ENCODE assay signal across 22 cellular contexts in the genomic region with DNA sequence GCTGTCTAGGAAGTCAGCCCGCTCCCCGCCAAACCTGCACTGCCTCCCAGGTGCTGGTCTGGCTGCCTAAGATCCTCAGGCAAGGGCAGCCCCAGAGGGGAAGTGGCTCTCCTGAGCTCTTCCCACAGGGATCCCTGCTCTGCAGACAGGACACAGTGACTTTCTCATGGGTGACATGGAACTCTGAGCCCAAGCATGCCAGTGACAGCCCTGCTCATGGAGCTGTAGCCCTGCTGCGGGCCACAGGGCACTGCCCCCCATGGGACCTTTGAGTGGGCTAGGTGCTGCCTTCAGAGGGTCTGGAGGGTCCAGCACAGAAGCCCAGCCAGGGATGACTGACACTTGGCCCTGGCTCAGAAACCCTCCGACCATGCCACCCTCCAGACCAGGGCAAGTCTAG.
"Had no signal": no experiment of that assay in that cellular context is flagged by ENCODE, and none has a peak within 500 bp of the region (broad histone marks: within the 10 kb centered on the region; RNA-seq: fewer than 3 reads in every experiment).

No MANE protein-coding gene starts in this region.

- H3K4me1 ChIP-seq: ascending aorta, breast epithelium had no signal

- H3K4me1 Mint-ChIP-seq: activated CD4-positive, alpha-beta T cell treated with anti-CD3 and anti-CD28 coated beads for 36 hours; activated CD4-positive, alpha-beta T cell treated with anti-CD3 and anti-CD28 coated beads, Interleukin-2, amount 10 ng/mL, durations not matched to agents 24 days and 14 days; activated naive CD4-positive, alpha-beta T cell treated with anti-CD3 and anti-CD28 coated beads, Interleukin-2, amount 10 ng/mL, durations not matched to agents 7 days and 5 days; activated naive CD8-positive, alpha-beta T cell treated with anti-CD3 and anti-CD28 coated beads, Interleukin-2, amount 10 ng/mL, durations not matched to agents 7 days and 5 days; activated T-helper 17 cell treated with anti-CD3 and anti-CD28 coated beads, Interleukin-2, amount 50 U/mL, for 72 hours; brain; central memory CD8-positive, alpha-beta T cell; endodermal cell had no signal

- DNase-seq: activated CD4-positive, alpha-beta memory T cell treated with anti-CD3 and anti-CD28 coated beads for 36 hours; activated CD4-positive, alpha-beta T cell treated with anti-CD3 and anti-CD28 coated beads for 36 hours; activated CD4-positive, alpha-beta T cell treated with anti-CD3 and anti-CD28 coated beads, Interleukin-2, amount 10 ng/mL, durations not matched to agents 24 days and 14 days; activated CD4-positive, CD25-positive, alpha-beta regulatory T cell; activated CD4-positive, CD25-positive, alpha-beta regulatory T cell treated with anti-CD3 and anti-CD28 coated beads, Interleukin-2, amount 50 U/mL, for 72 hours; activated CD8-positive, alpha-beta T cell treated with anti-CD3 and anti-CD28 coated beads, Interleukin-2, amount 10 ng/mL, durations not matched to agents 7 days and 5 days; activated effector memory CD4-positive, alpha-beta T cell treated with anti-CD3 and anti-CD28 coated beads, Interleukin-2, amount 50 U/mL, for 16 hours; activated naive CD4-positive, alpha-beta T cell treated with anti-CD3 and anti-CD28 coated beads, Interleukin-2, amount 10 ng/mL, durations not matched to agents 7 days and 5 days; activated naive CD8-positive, alpha-beta T cell treated with anti-CD3 and anti-CD28 coated beads, Interleukin-2, amount 10 ng/mL, durations not matched to agents 7 days and 5 days; activated T-cell treated with anti-CD3 and anti-CD28 coated beads, Interleukin-2, amount 50 U/mL, for 4 hours; effector CD8-positive, alpha-beta T cell; endodermal cell; foreskin fibroblast; T-helper 2 cell had no signal

- H3K9me3 Mint-ChIP-seq: activated CD4-positive, alpha-beta memory T cell treated with anti-CD3 and anti-CD28 coated beads for 36 hours; activated T-helper 17 cell treated with anti-CD3 and anti-CD28 coated beads, Interleukin-2, amount 50 U/mL, for 72 hours had no signal

- H3K27me3 Mint-ChIP-seq: activated CD4-positive, alpha-beta T cell treated with anti-CD3 and anti-CD28 coated beads, Interleukin-2, amount 10 ng/mL, durations not matched to agents 24 days and 14 days; activated naive CD4-positive, alpha-beta T cell treated with anti-CD3 and anti-CD28 coated beads, Interleukin-2, amount 10 ng/mL, durations not matched to agents 7 days and 5 days; activated naive CD8-positive, alpha-beta T cell treated with anti-CD3 and anti-CD28 coated beads, Interleukin-2, amount 10 ng/mL, durations not matched to agents 7 days and 5 days; central memory CD8-positive, alpha-beta T cell had no signal

- H3K4me3 Mint-ChIP-seq: activated CD4-positive, alpha-beta memory T cell treated with anti-CD3 and anti-CD28 coated beads for 36 hours; activated CD4-positive, alpha-beta T cell treated with anti-CD3 and anti-CD28 coated beads for 36 hours; activated CD4-positive, alpha-beta T cell treated with anti-CD3 and anti-CD28 coated beads, Interleukin-2, amount 10 ng/mL, durations not matched to agents 24 days and 14 days; activated CD8-positive, alpha-beta T cell treated with anti-CD3 and anti-CD28 coated beads, Interleukin-2, amount 10 ng/mL, durations not matched to agents 7 days and 5 days; activated naive CD4-positive, alpha-beta T cell treated with anti-CD3 and anti-CD28 coated beads, Interleukin-2, amount 10 ng/mL, durations not matched to agents 7 days and 5 days; activated naive CD8-positive, alpha-beta T cell treated with anti-CD3 and anti-CD28 coated beads, Interleukin-2, amount 10 ng/mL, durations not matched to agents 7 days and 5 days; activated T-cell treated with anti-CD3 and anti-CD28 coated beads, Interleukin-2, amount 50 U/mL, for 4 hours; activated T-helper 17 cell treated with anti-CD3 and anti-CD28 coated beads, Interleukin-2, amount 50 U/mL, for 72 hours; brain; central memory CD8-positive, alpha-beta T cell; endodermal cell had no signal

- H3K27ac Mint-ChIP-seq: activated CD4-positive, alpha-beta memory T cell treated with anti-CD3 and anti-CD28 coated beads for 36 hours; activated CD4-positive, alpha-beta T cell treated with anti-CD3 and anti-CD28 coated beads for 36 hours; activated CD4-positive, alpha-beta T cell treated with anti-CD3 and anti-CD28 coated beads, Interleukin-2, amount 10 ng/mL, durations not matched to agents 24 days and 14 days; activated CD8-positive, alpha-beta T cell treated with anti-CD3 and anti-CD28 coated beads, Interleukin-2, amount 10 ng/mL, durations not matched to agents 7 days and 5 days; activated naive CD4-positive, alpha-beta T cell treated with anti-CD3 and anti-CD28 coated beads, Interleukin-2, amount 10 ng/mL, durations not matched to agents 7 days and 5 days; activated naive CD4-positive, alpha-beta T cell treated with anti-CD3 and anti-CD28 coated beads, Interleukin-2, amount 50 U/mL, for 72 hours; activated naive CD8-positive, alpha-beta T cell treated with anti-CD3 and anti-CD28 coated beads, Interleukin-2, amount 10 ng/mL, durations not matched to agents 7 days and 5 days; activated T-helper 17 cell treated with anti-CD3 and anti-CD28 coated beads, Interleukin-2, amount 50 U/mL, for 72 hours; brain; endodermal cell had no signal

- H3K27ac ChIP-seq: ascending aorta, breast epithelium, cardiac muscle cell had no signal

- H3K36me3 ChIP-seq: ascending aorta, breast epithelium, cardiac muscle cell had no signal

- H3K36me3 Mint-ChIP-seq: activated CD4-positive, alpha-beta memory T cell treated with anti-CD3 and anti-CD28 coated beads for 36 hours; activated naive CD4-positive, alpha-beta T cell treated with anti-CD3 and anti-CD28 coated beads, Interleukin-2, amount 10 ng/mL, durations not matched to agents 7 days and 5 days; activated naive CD4-positive, alpha-beta T cell treated with anti-CD3 and anti-CD28 coated beads, Interleukin-2, amount 50 U/mL, for 72 hours; brain had no signal

- H3K9me3 ChIP-seq: ascending aorta, breast epithelium had no signal

- ATAC-seq: activated CD4-positive, alpha-beta T cell treated with anti-CD3 and anti-CD28 coated beads for 36 hours; activated CD8-positive, alpha-beta T cell treated with anti-CD3 and anti-CD28 coated beads, Interleukin-2, amount 10 ng/mL, durations not matched to agents 7 days and 5 days; activated naive CD4-positive, alpha-beta T cell treated with anti-CD3 and anti-CD28 coated beads, Interleukin-2, amount 50 U/mL, for 72 hours; activated T-cell treated with anti-CD3 and anti-CD28 coated beads, Interleukin-2, amount 50 U/mL, for 4 hours; activated T-helper 17 cell treated with anti-CD3 and anti-CD28 coated beads, Interleukin-2, amount 50 U/mL, for 72 hours; esophagus mucosa had no signal

- H3K4me3 ChIP-seq: ascending aorta, breast epithelium, cardiac muscle cell had no signal

- H3K27me3 ChIP-seq: ascending aorta, breast epithelium, cardiac muscle cell had no signal
